In the genomic region with DNA sequence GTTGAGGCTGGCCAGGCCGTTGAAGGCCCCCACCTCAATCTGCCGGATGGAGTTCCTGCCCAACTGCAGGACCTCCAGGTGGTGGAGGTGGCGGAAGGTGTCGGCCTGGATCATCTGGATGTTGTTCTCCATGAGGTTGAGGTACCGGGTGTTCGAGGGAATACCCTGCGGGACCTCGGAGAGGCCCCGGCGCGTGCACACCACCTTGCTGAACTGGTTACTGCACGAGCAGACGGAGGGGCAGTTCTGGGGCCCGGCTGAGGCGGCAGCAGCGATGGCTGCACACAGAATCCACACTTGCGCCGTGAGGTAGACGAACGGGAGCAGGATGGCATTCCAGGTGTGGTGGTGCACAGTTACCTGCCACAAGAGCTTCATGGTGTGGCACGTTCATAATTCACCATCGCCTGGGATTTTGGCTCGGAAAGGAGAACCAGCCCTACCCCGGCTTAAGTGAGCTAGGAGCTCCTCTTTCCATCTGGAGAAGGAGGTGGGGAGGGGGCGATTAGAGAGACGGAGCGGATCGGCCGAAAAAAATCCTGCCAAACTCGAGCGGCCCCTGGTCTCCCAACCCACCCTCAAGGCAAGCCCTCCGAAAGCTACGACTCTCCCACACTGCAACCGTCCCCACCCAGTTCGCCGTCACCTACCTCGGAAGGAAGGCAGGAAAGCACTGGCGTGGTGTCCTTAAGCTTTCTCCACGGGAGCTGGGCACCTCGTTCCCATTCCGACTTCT, we compare ENCODE assay signal across 9 cellular contexts. TPM values are rescaled to one million over a fixed set of nuclear protein-coding genes. Genes with fewer than 3 reads are reported as not detected.
DNase-seq lines count a peak whose midpoint lies in the region; ATAC-seq and TF ChIP-seq lines count a peak whose summit lies in the region.
"Had no signal": no experiment of that assay in that cellular context is flagged by ENCODE, and none has a peak within 500 bp of the region (broad histone marks: within the 10 kb centered on the region; RNA-seq: fewer than 3 reads in every experiment).

No MANE protein-coding gene starts in this region.

- DNase-seq in GM23338 (ENCODE audit: low spot score) (peak; percentile 67), skeletal muscle cell (ENCODE audit: low read depth) (no peak), NCI-H146 treated with DMSO at 0.1 percent for 48 hours (lab: John Stamatoyannopoulos, UW; ENCODE audit: unreplicated experiment) (no peak), kidney glomerular epithelial cell (lab: John Stamatoyannopoulos, UW) (no peak)
- DNase-seq in activated T-helper 1 cell treated with anti-CD3 and anti-CD28 coated beads, Interleukin-12 subunit alpha, Interleukin-12 subunit beta, Interleukin-2, Interleukin-4 antibody, amounts not matched to agents 30 ng/mL and 10 ng/mL and 1 ng/mL, durations not matched to agents 14 hours and 24 hours and 36 hours (ENCODE audit: low spot score) = no peak
- no peak for DNase-seq in stimulated activated CD4-positive, alpha-beta T cell treated with anti-CD3 and anti-CD28 coated beads, Interleukin-2, amount 100 ng/mL, for 24 hours
- DNase-seq: NCI-H1694 treated with DMSO at 0.1 percent for 48 hours had no signal

- H3K27me3 ChIP-seq in GM23338 (ENCODE audit: insufficient read depth) = peaks cover 31% of the 10 kb centered on the region
- H3K27me3 ChIP-seq in iPS-20b (ENCODE audit: insufficient read depth, low read length) = peaks cover 50% of the 10 kb centered on the region

- H3F3A ChIP-seq in GM23338 (replicated peaks; ENCODE audit: low read depth) = no peaks in the 10 kb centered on the region

- ATAC-seq in GM23338 (peak; percentile 17), HG03039 (IDR thresholded peaks at IDR 0.05; ENCODE audit: unreplicated experiment) (no peak)

- peaks cover 35% of the 10 kb centered on the region for H4K20me1 ChIP-seq in GM23338 (replicated peaks; ENCODE audit: insufficient read depth)

- H3K27ac ChIP-seq in GM23338 (ENCODE audit: low read depth) (no peak overlapping the region), iPS-20b (ENCODE audit: low read length) (peak overlapping the region; percentile 16)

- peak overlapping the region; percentile 82 for H3K4me3 ChIP-seq in GM23338
- peak overlapping the region; percentile 90 for H3K4me3 ChIP-seq in iPS-20b (ENCODE audit: low read length)
- peak overlapping the region; percentile 11 for H3K4me3 ChIP-seq in skeletal muscle cell (ENCODE audit: low read depth, low read length)

- H3K9me2 ChIP-seq in GM23338 (ENCODE audit: insufficient read depth) = peaks cover 5% of the 10 kb centered on the region; the same call in 1 of the 2 replicates

- H3K4me2 ChIP-seq in GM23338 = peak overlapping the region; percentile 96

- intact Hi-C loops in activated T-helper 1 cell treated with anti-CD3 and anti-CD28 coated beads, Interleukin-12 subunit alpha, Interleukin-12 subunit beta, Interleukin-2, Interleukin-4 antibody, amounts not matched to agents 30 ng/mL and 10 ng/mL and 1 ng/mL, durations not matched to agents 14 hours and 24 hours and 36 hours (cut with micrococcal nuclease) = loop anchor here (5.0 to 10.0 kb wide), 2 partner anchors 72 to 446 kb away; a partner anchor contains a TSS

- H3K4me3 Mint-ChIP-seq in GM23338 = peak overlapping the region; percentile 90
- H3K4me3 Mint-ChIP-seq in activated T-helper 1 cell treated with anti-CD3 and anti-CD28 coated beads, Interleukin-12 subunit alpha, Interleukin-12 subunit beta, Interleukin-2, Interleukin-4 antibody, amounts not matched to agents 30 ng/mL and 10 ng/mL and 1 ng/mL, durations not matched to agents 14 hours and 24 hours and 36 hours = peak overlapping the region; percentile 73

- peak overlapping the region; percentile 91 for H3K27ac Mint-ChIP-seq in GM23338
- H3K27ac Mint-ChIP-seq in activated T-helper 1 cell treated with anti-CD3 and anti-CD28 coated beads, Interleukin-12 subunit alpha, Interleukin-12 subunit beta, Interleukin-2, Interleukin-4 antibody, amounts not matched to agents 30 ng/mL and 10 ng/mL and 1 ng/mL, durations not matched to agents 14 hours and 24 hours and 36 hours = no peak overlapping the region

- no peaks in the 10 kb centered on the region for H3K9me3 ChIP-seq in iPS-20b (ENCODE audit: insufficient read depth, low read depth, low read length)

- peaks cover 50% of the 10 kb centered on the region for H3K4me1 Mint-ChIP-seq in GM23338
- H3K4me1 Mint-ChIP-seq in activated T-helper 1 cell treated with anti-CD3 and anti-CD28 coated beads, Interleukin-12 subunit alpha, Interleukin-12 subunit beta, Interleukin-2, Interleukin-4 antibody, amounts not matched to agents 30 ng/mL and 10 ng/mL and 1 ng/mL, durations not matched to agents 14 hours and 24 hours and 36 hours (ENCODE audit: low read depth) = no peaks in the 10 kb centered on the region

- H3K4me1 ChIP-seq in GM23338 (ENCODE audit: insufficient read depth) = peaks cover 39% of the 10 kb centered on the region
- H3K4me1 ChIP-seq in iPS-20b (ENCODE audit: insufficient read depth, low read length) = peaks cover 19% of the 10 kb centered on the region

- peaks cover 34% of the 10 kb centered on the region for H3K79me2 ChIP-seq in GM23338 (replicated peaks; ENCODE audit: insufficient read depth)

- no peak for TF ChIP-seq CTCF in GM23338 (conservative IDR thresholded peaks at IDR 0.05; ENCODE audit: low read depth in 2 of 2)

- peak overlapping the region; percentile 79; the same call in 1 of the 2 replicates for H3K9ac ChIP-seq in iPS-20b (ENCODE audit: low read depth, low read length)

- H3K36me3 Mint-ChIP-seq in GM23338 (ENCODE audit: low read depth) = peaks cover 30% of the 10 kb centered on the region
- peaks cover 24% of the 10 kb centered on the region for H3K36me3 Mint-ChIP-seq in activated T-helper 1 cell treated with anti-CD3 and anti-CD28 coated beads, Interleukin-12 subunit alpha, Interleukin-12 subunit beta, Interleukin-2, Interleukin-4 antibody, amounts not matched to agents 30 ng/mL and 10 ng/mL and 1 ng/mL, durations not matched to agents 14 hours and 24 hours and 36 hours (ENCODE audit: low read depth)

- no peak overlapping the region for H2AFZ ChIP-seq in GM23338

- H3K9me3 Mint-ChIP-seq in GM23338 = no peaks in the 10 kb centered on the region; the same call in 2 of the 3 replicates
- no peaks in the 10 kb centered on the region for H3K9me3 Mint-ChIP-seq in activated T-helper 1 cell treated with anti-CD3 and anti-CD28 coated beads, Interleukin-12 subunit alpha, Interleukin-12 subunit beta, Interleukin-2, Interleukin-4 antibody, amounts not matched to agents 30 ng/mL and 10 ng/mL and 1 ng/mL, durations not matched to agents 14 hours and 24 hours and 36 hours

- H3K36me3 ChIP-seq in GM23338 (ENCODE audit: insufficient read depth) (no peaks in the 10 kb centered on the region), iPS-20b (ENCODE audit: insufficient read depth, low read depth, low read length) (peaks cover 21% of the 10 kb centered on the region; the same call in 1 of the 2 replicates)

- H3K27me3 Mint-ChIP-seq in GM23338 (ENCODE audit: insufficient read depth, low read depth, poor library complexity) = peaks cover 31% of the 10 kb centered on the region
- peaks cover 23% of the 10 kb centered on the region for H3K27me3 Mint-ChIP-seq in activated T-helper 1 cell treated with anti-CD3 and anti-CD28 coated beads, Interleukin-12 subunit alpha, Interleukin-12 subunit beta, Interleukin-2, Interleukin-4 antibody, amounts not matched to agents 30 ng/mL and 10 ng/mL and 1 ng/mL, durations not matched to agents 14 hours and 24 hours and 36 hours (ENCODE audit: insufficient read depth)

TF ChIP-seq in GM23338, 12 proteins besides CTCF, POLR2A, EP300 and RAD21:
- TF ChIP-seq, protein P1, sequence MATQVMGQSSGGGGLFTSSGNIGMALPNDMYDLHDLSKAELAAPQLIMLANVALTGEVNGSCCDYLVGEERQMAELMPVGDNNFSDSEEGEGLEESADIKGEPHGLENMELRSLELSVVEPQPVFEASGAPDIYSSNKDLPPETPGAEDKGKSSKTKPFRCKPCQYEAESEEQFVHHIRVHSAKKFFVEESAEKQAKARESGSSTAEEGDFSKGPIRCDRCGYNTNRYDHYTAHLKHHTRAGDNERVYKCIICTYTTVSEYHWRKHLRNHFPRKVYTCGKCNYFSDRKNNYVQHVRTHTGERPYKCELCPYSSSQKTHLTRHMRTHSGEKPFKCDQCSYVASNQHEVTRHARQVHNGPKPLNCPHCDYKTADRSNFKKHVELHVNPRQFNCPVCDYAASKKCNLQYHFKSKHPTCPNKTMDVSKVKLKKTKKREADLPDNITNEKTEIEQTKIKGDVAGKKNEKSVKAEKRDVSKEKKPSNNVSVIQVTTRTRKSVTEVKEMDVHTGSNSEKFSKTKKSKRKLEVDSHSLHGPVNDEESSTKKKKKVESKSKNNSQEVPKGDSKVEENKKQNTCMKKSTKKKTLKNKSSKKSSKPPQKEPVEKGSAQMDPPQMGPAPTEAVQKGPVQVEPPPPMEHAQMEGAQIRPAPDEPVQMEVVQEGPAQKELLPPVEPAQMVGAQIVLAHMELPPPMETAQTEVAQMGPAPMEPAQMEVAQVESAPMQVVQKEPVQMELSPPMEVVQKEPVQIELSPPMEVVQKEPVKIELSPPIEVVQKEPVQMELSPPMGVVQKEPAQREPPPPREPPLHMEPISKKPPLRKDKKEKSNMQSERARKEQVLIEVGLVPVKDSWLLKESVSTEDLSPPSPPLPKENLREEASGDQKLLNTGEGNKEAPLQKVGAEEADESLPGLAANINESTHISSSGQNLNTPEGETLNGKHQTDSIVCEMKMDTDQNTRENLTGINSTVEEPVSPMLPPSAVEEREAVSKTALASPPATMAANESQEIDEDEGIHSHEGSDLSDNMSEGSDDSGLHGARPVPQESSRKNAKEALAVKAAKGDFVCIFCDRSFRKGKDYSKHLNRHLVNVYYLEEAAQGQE (IDR thresholded peaks at IDR 0.05; ENCODE audit: unreplicated experiment) = no peak
- TF ChIP-seq POLR2AphosphoS5 (IDR thresholded peaks at IDR 0.05; ENCODE audit: low read depth) (0 out of 2 replicates have a peak, but pooled peaks have one; percentile 22), ZNF114 (CRISPR knock-in tag; IDR thresholded peaks at IDR 0.05) (no peak)

RNA-seq across cellular contexts. Expression of a gene that starts 0.8 kb away (rescaled TPM):
- total RNA-seq in GM23338 (2014; rRNA removed; shearing (Covaris generic)) = 3.6 and 5.2 TPM in 2 replicates
- polyA plus RNA-seq in GM23338 (2016; fragmentation: Nextera tagmentation; extraction: Ambion mirVana) = 1.7 and 1.9 TPM in 2 replicates
- 1.3 and 2.1 TPM in 2 replicates for total RNA-seq in activated T-helper 1 cell treated with anti-CD3 and anti-CD28 coated beads, Interleukin-12 subunit alpha, Interleukin-12 subunit beta, Interleukin-2, Interleukin-4 antibody, amounts not matched to agents 30 ng/mL and 10 ng/mL and 1 ng/mL, durations not matched to agents 14 hours and 24 hours and 36 hours

Comparison
In these comparisons a context has a peak if more than half of its experiments do, and no peak if none do; other contexts are left out.
1. H3K4me3 ChIP-seq: peak in every context shown above with its lines; median percentile 90 in iPS-20b; 82 in GM23338; 11 in skeletal muscle cell.